Comparison of ENCODE assay signal across 21 cellular contexts in the genomic region with DNA sequence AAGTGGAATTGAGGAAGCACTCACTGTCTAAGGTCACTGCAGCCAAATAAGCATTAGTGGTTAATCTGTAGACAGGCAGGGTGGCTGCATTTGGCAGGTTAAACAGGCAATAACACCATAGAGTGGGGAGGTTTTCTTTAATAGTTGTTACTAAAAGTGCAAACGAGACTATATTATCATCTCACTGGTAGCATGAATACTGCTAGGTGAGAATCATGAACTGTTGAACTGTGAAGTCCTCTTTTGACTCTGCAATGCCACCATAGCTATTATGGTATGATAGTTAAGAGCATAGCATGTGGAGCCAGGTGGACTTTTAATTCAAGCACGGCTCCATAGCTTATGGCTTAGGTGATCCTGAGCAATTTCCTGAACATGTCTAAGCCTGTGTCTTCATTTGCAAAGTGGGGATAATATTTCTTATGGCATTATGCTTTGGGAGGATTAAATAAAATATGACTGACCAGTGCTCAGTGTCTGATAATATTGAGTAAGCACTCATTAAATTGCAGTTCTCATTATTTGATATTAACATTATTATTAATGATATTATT.
A peak's percentile ranks its signal among the peaks of the same experiment; 100 is the strongest.
DNase-seq lines count a peak whose midpoint lies in the region; ATAC-seq, FAIRE-seq and TF ChIP-seq lines count a peak whose summit lies in the region.
"Had no signal": no experiment of that assay in that cellular context is flagged by ENCODE, and none has a peak within 500 bp of the region (broad histone marks: within the 10 kb centered on the region; RNA-seq: fewer than 3 reads in every experiment).

No MANE protein-coding gene starts in this region.

- no peak for TF ChIP-seq EP300 in GM12878 (IDR thresholded peaks at IDR 0.05; ENCODE audit: borderline replicate concordance in 1 of 2, control insufficient read depth in 1 of 2, low read depth in 2 of 2, low read length in 2 of 2)
- TF ChIP-seq EP300 in HepG2 (IDR thresholded peaks at IDR 0.05; ENCODE audit: low read depth in 2 of 2, low read length in 2 of 2), result no peak
- TF ChIP-seq EP300 in HepG2 (CRISPR knock-in tag; IDR thresholded peaks at IDR 0.05; ENCODE audit: borderline replicate concordance), result no peak

- no peaks in the 10 kb centered on the region for H3K4me1 ChIP-seq in GM12878 (ENCODE audit: control insufficient read depth, insufficient read depth, low read length)
- no peaks in the 10 kb centered on the region for H3K4me1 ChIP-seq in lower lobe of right lung
- no peaks in the 10 kb centered on the region for H3K4me1 ChIP-seq in HepG2 (ENCODE audit: insufficient read depth, low read length)
- H3K4me1 ChIP-seq in SJCRH30, result no peaks in the 10 kb centered on the region
- H3K4me1 ChIP-seq: A549; BLaER1 treated with 17β-estradiol and CSF1 and Interleukin-3, amounts not matched to agents 10 nM and 100 nM had no signal

- H3K4me1 Mint-ChIP-seq in WTC11, result no peaks in the 10 kb centered on the region
- H3K4me1 Mint-ChIP-seq: CD8-positive, alpha-beta memory T cell; T-helper 17 cell had no signal

- in situ Hi-C loops in GM12878 (cut with MboI), result no loop called here
- in situ Hi-C loops in HepG2 (cut with HindIII; ENCODE audit: extremely low pct_ligation_motif_present, low pct_unique_long_range_greater_than_20kb), result no loop called here

- no peaks in the 10 kb centered on the region for H3K36me3 Mint-ChIP-seq in WTC11
- H3K36me3 Mint-ChIP-seq: CD8-positive, alpha-beta memory T cell had no signal

- no peaks in the 10 kb centered on the region for H3K9me3 ChIP-seq in GM12878 (replicated peaks; ENCODE audit: control insufficient read depth, insufficient read depth, low read length)
- no peaks in the 10 kb centered on the region for H3K9me3 ChIP-seq in lower lobe of right lung
- no peaks in the 10 kb centered on the region for H3K9me3 ChIP-seq in HepG2 (ENCODE audit: low read length)
- no peaks in the 10 kb centered on the region; the same call in 1 of the 2 replicates for H3K9me3 ChIP-seq in SJCRH30 (replicated peaks)
- H3K9me3 ChIP-seq: A549; BLaER1 treated with 17β-estradiol and CSF1 and Interleukin-3, amounts not matched to agents 10 nM and 100 nM had no signal

- FAIRE-seq in D721Med (lab: Jason Lieb, UNC) (peak; percentile 88), GM12878 (lab: Jason Lieb, UNC) (no peak), HepG2 (lab: Jason Lieb, UNC) (no peak)
- FAIRE-seq: A549, H54 had no signal

- no peak overlapping the region for H3K4me2 ChIP-seq in GM12878 (ENCODE audit: control insufficient read depth, insufficient read depth)
- no peak overlapping the region for H3K4me2 ChIP-seq in HepG2 (ENCODE audit: low read depth, low read length)
- H3K4me2 ChIP-seq: A549; BLaER1 treated with 17β-estradiol and CSF1 and Interleukin-3, amounts not matched to agents 10 nM and 100 nM; KMS-11 had no signal

- H2AFZ ChIP-seq in GM12878 (ENCODE audit: control insufficient read depth, low read depth, low read length), result no peak overlapping the region
- H2AFZ ChIP-seq in HepG2 (ENCODE audit: low read length), result no peak overlapping the region

- H3K4me3 ChIP-seq in GM12878 (no peak overlapping the region), lower lobe of right lung (no peak overlapping the region), HepG2 (replicated peaks in 1 of 3; ENCODE audit: insufficient read depth in 1 of 3, low read depth in 2 of 3, low read length in 3 of 3) (no peak overlapping the region), SJCRH30 (no peak overlapping the region)
- H3K4me3 ChIP-seq: A549; BLaER1 treated with 17β-estradiol and CSF1 and Interleukin-3, amounts not matched to agents 10 nM and 100 nM had no signal

- H3K27ac ChIP-seq in GM12878 (ENCODE audit: control insufficient read depth, insufficient read depth), result no peak overlapping the region
- no peak overlapping the region for H3K27ac ChIP-seq in lower lobe of right lung
- H3K27ac ChIP-seq in HepG2 (ENCODE audit: extremely low read length, insufficient read depth, low read length), result no peak overlapping the region
- no peak overlapping the region for H3K27ac ChIP-seq in SJCRH30
- H3K27ac ChIP-seq: A549; BLaER1 treated with 17β-estradiol and CSF1 and Interleukin-3, amounts not matched to agents 10 nM and 100 nM; KMS-11 had no signal

- POLR2A ChIA-PET in GM12878 (lab: Charles Lee), result no interaction called here
- POLR2A ChIA-PET in HepG2 (lab: Yijun Ruan, JAX), result no interaction called here
- POLR2A ChIA-PET in WTC11 (lab: Charles Lee), result no interaction called here

- CTCF ChIA-PET in GM12878 (lab: Yijun Ruan, JAX) (no interaction called here), HepG2 (lab: Yijun Ruan, JAX; ENCODE audit: low intra/inter-chr PET ratio, low total read pairs) (no interaction called here), WTC11 (lab: Charles Lee) (no interaction called here)

- TF ChIP-seq POLR2A in GM12878 (IDR thresholded peaks at IDR 0.05; ENCODE audit: low read depth, low read length) (no peak), HepG2 (IDR thresholded peaks at IDR 0.05; ENCODE audit: insufficient read depth in 1 of 2, low read depth in 2 of 2, low read length in 2 of 2) (no peak)

- H3K79me2 ChIP-seq in GM12878 (ENCODE audit: control insufficient read depth, insufficient read depth, low read length) (no peaks in the 10 kb centered on the region), HepG2 (ENCODE audit: insufficient read depth, low read length) (no peaks in the 10 kb centered on the region)

- no peak overlapping the region for H3K4me3 Mint-ChIP-seq in WTC11
- H3K4me3 Mint-ChIP-seq: CD8-positive, alpha-beta memory T cell; HFFc6; T-helper 17 cell had no signal

- DNase-seq in D721Med (ENCODE audit: insufficient read length, low spot score) (peak; percentile 21), GM12878 (ENCODE audit: low read depth, low spot score) (no peak), lower lobe of right lung (no peak), HepG2 (ENCODE audit: low spot score) (no peak), SJCRH30 (no peak), WTC11 (ENCODE audit: low spot score) (no peak)
- DNase-seq: CD8-positive, alpha-beta memory T cell; GDM1; HFFc6; NCI-H1092 treated with DMSO at 0.1 percent for 48 hours; NCI-H2081 treated with DMSO at 0.1 percent for 48 hours; NCI-H2227 treated with DMSO at 0.1 percent for 48 hours; NK-92 treated with Interleukin-12 subunit alpha and Interleukin-12 subunit beta, amount 100 ng/mL, for 24 hours; RPMI8226; T-helper 17 cell had no signal

- SMC1A ChIA-PET in GM12878 (lab: Charles Lee; ENCODE audit: uncharacterized antibody, unreplicated experiment), result no interaction called here

- H3K27me3 ChIP-seq in GM12878 (replicated peaks in 1 of 2; ENCODE audit: control insufficient read depth in 2 of 2, insufficient read depth in 2 of 2, low read length in 1 of 2), result no peaks in the 10 kb centered on the region
- no peaks in the 10 kb centered on the region for H3K27me3 ChIP-seq in lower lobe of right lung (ENCODE audit: low read depth)
- no peaks in the 10 kb centered on the region for H3K27me3 ChIP-seq in HepG2 (ENCODE audit: control insufficient read depth in 1 of 2, insufficient read depth in 2 of 2, low read length in 2 of 2)
- no peaks in the 10 kb centered on the region for H3K27me3 ChIP-seq in SJCRH30
- H3K27me3 ChIP-seq: BLaER1 treated with 17β-estradiol and CSF1 and Interleukin-3, amounts not matched to agents 10 nM and 100 nM had no signal

- RAD21 ChIA-PET in GM12878 (lab: Charles Lee; ENCODE audit: unreplicated experiment), result no interaction called here

- TF ChIP-seq CTCF in D721Med (IDR thresholded peaks at IDR 0.05; ENCODE audit: insufficient read depth, missing control alignments), result no peak
- no peak for TF ChIP-seq CTCF in GM12878 (IDR thresholded peaks at IDR 0.05 in 2 of 3, conservative IDR thresholded peaks at IDR 0.05 in 1 of 3; ENCODE audit: control insufficient read depth in 2 of 3, extremely low read depth in 1 of 3, insufficient read depth in 1 of 3, low read depth in 3 of 3, low read length in 3 of 3)
- TF ChIP-seq CTCF in lower lobe of right lung (IDR thresholded peaks at IDR 0.05), result no peak
- no peak for TF ChIP-seq CTCF in HepG2 (CRISPR knock-in tag; IDR thresholded peaks at IDR 0.05)
- TF ChIP-seq CTCF in WTC11 (IDR thresholded peaks at IDR 0.05), result no peak

- no peak overlapping the region for H3K27ac Mint-ChIP-seq in WTC11
- H3K27ac Mint-ChIP-seq: HFFc6, T-helper 17 cell had no signal

- no TSS peak for BruUV-seq in GM12878 (replicated peaks; lab: Mats Ljungman, UMichigan)
- no TSS peak for BruUV-seq in HepG2 (replicated peaks; lab: Mats Ljungman, UMichigan)

- TF ChIP-seq RAD21 in GM12878 (IDR thresholded peaks at IDR 0.05; ENCODE audit: insufficient read depth, low read depth, low read length) (no peak), HepG2 (CRISPR knock-in tag; IDR thresholded peaks at IDR 0.05) (no peak)

- no peaks in the 10 kb centered on the region for H3K36me3 ChIP-seq in GM12878 (ENCODE audit: control insufficient read depth in 2 of 2, insufficient read depth in 2 of 2, low read length in 1 of 2)
- no peaks in the 10 kb centered on the region for H3K36me3 ChIP-seq in lower lobe of right lung
- no peaks in the 10 kb centered on the region for H3K36me3 ChIP-seq in HepG2 (replicated peaks in 1 of 2; ENCODE audit: control insufficient read depth in 1 of 2, insufficient read depth in 2 of 2, low read length in 2 of 2)
- H3K36me3 ChIP-seq in SJCRH30, result no peaks in the 10 kb centered on the region; the same call in 1 of the 2 replicates
- H3K36me3 ChIP-seq: BLaER1 treated with 17β-estradiol and CSF1 and Interleukin-3, amounts not matched to agents 10 nM and 100 nM had no signal

- H3K27me3 Mint-ChIP-seq in WTC11 (ENCODE audit: low read depth), result no peaks in the 10 kb centered on the region; the same call in 1 of the 2 replicates
- H3K27me3 Mint-ChIP-seq: CD8-positive, alpha-beta memory T cell; T-helper 17 cell had no signal

- H3K9me3 Mint-ChIP-seq in WTC11, result no peaks in the 10 kb centered on the region
- H3K9me3 Mint-ChIP-seq: CD8-positive, alpha-beta memory T cell; HFFc6 had no signal

- WGBS in GM12878 (ENCODE audit: insufficient coverage, insufficient replicate concordance, low lambda C conversion rate, missing lambda C conversion rate), result 0% methylated on average over 2 of the region's 2 CpGs
- 0% methylated on average over 2 of the region's 2 CpGs for WGBS in HepG2 (ENCODE audit: low lambda C conversion rate)

- intact Hi-C loops in GM12878 (cut with micrococcal nuclease; ENCODE audit: unreplicated experiment) (no loop called here), lower lobe of right lung (cut with DNase I) (no loop called here), HepG2 (cut with micrococcal nuclease; ENCODE audit: unreplicated experiment) (no loop called here)

- no peak overlapping the region for H3K9ac ChIP-seq in GM12878 (ENCODE audit: control insufficient read depth, insufficient read depth, low read length)
- H3K9ac ChIP-seq in HepG2 (ENCODE audit: insufficient read depth, low read depth, low read length), result no peak overlapping the region
- H3K9ac ChIP-seq: BLaER1 treated with 17β-estradiol and CSF1 and Interleukin-3, amounts not matched to agents 10 nM and 100 nM; KMS-11 had no signal

- ATAC-seq in GM18520 (IDR thresholded peaks at IDR 0.05; ENCODE audit: unreplicated experiment), result peak; percentile 38
- peak; percentile 35 for ATAC-seq in HG02884 (IDR thresholded peaks at IDR 0.05; ENCODE audit: unreplicated experiment)
- ATAC-seq in GM12878, result peak; percentile 45
- ATAC-seq in lower lobe of right lung, result no peak
- ATAC-seq in HepG2, result no peak
- ATAC-seq in WTC11, result no peak
- ATAC-seq: A549, T-helper 17 cell had no signal

- no peaks in the 10 kb centered on the region for H4K20me1 ChIP-seq in GM12878 (ENCODE audit: control insufficient read depth, insufficient read depth)
- H4K20me1 ChIP-seq in HepG2 (ENCODE audit: insufficient read depth, low read length), result no peaks in the 10 kb centered on the region
- H4K20me1 ChIP-seq: BLaER1 treated with 17β-estradiol and CSF1 and Interleukin-3, amounts not matched to agents 10 nM and 100 nM had no signal

Comparison
In these comparisons a context has a peak if more than half of its experiments do, and no peak if none do; other contexts are left out.
1. ATAC-seq: peak in GM18520 (single experiment), HG02884 (single experiment) and GM12878 (single experiment); none in lower lobe of right lung (0 of 2), HepG2 (single experiment) and WTC11 (single experiment).